9 cellular contexts compared by ENCODE assay signal in the genomic region with DNA sequence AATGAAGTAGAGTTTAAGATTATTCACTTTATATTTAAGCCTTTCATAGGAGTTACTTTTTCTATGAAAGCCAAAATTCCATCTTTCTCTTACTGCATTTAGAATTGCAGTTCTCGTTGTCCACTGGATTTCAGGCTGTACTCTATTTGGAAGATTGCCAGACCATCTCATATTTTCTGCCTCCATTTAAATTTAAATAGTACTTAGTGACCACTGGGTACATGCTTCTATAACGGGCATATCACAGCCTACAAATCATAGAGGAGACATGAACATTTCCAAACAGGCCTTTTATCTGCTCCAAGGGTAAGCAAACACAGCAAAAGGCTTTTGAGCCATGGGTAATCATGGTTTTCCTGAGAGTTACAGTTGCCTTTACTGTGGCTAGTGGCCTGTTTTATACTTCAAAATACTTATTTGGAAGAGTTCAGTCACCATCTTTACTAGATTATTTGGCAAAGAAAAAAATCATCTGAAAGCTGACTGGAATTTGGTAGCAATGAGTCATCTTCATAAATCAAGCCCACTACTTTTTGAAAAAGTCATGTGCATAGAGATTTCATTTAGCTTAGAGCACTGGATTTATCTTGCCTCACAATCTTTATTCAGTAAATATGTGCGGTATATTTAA. TPM values are rescaled to one million over a fixed set of nuclear protein-coding genes. Genes with fewer than 3 reads are reported as not detected.
DNase-seq lines count a peak whose midpoint lies in the region; ATAC-seq and TF ChIP-seq lines count a peak whose summit lies in the region.
"Had no signal": no experiment of that assay in that cellular context is flagged by ENCODE, and none has a peak within 500 bp of the region (broad histone marks: within the 10 kb centered on the region; RNA-seq: fewer than 3 reads in every experiment).

No MANE protein-coding gene starts in this region.

- H3K4me2 ChIP-seq in IMR-90 (ENCODE audit: low read depth, low read length) (peak overlapping the region; percentile 53; the same call in 1 of the 2 replicates), mesenchymal stem cell (ENCODE audit: low read length, poor library complexity, severe bottlenecking) (no peak overlapping the region)

- no peaks in the 10 kb centered on the region for H3K9me3 ChIP-seq in IMR-90 (ENCODE audit: control insufficient read depth, insufficient read depth, low read length)
- no peaks in the 10 kb centered on the region for H3K9me3 ChIP-seq in body of pancreas
- H3K9me3 ChIP-seq in mesenchymal stem cell (ENCODE audit: control insufficient read depth, low read length) = no peaks in the 10 kb centered on the region
- H3K9me3 ChIP-seq in testis = no peaks in the 10 kb centered on the region
- H3K9me3 ChIP-seq: mucosa of descending colon had no signal

- H3K23ac ChIP-seq in IMR-90 (ENCODE audit: low read depth, low read length) (peak overlapping the region; percentile 52; the same call in 1 of the 2 replicates), mesenchymal stem cell (ENCODE audit: low read length in 2 of 2) (no peak overlapping the region)

- H2AFZ ChIP-seq in IMR-90 (replicated peaks; ENCODE audit: low read length, poor library complexity) (no peak overlapping the region), mesenchymal stem cell (ENCODE audit: low read depth, low read length) (no peak overlapping the region)

- dilution Hi-C loops in IMR-90 (cut with HindIII; ENCODE audit: low sequenced_read_pairs, unreplicated experiment) = no loop called here

- intact Hi-C loops in IMR-90 (cut with micrococcal nuclease) (loop anchor here (5.0 kb wide), 1 partner anchor 496 kb away; a partner anchor contains a TSS), body of pancreas (cut with DNase I) (no loop called here), testis (cut with DNase I; ENCODE audit: low total_unique reads) (no loop called here)

- H3K56ac ChIP-seq in IMR-90 (ENCODE audit: extremely low read depth, insufficient read depth, low read length) = peak overlapping the region; percentile 18; the same call in 1 of the 2 replicates

- H2BK120ac ChIP-seq in IMR-90 (ENCODE audit: low read depth, low read length) (peak overlapping the region; percentile 25; the same call in 1 of the 2 replicates), mesenchymal stem cell (ENCODE audit: low read depth, low read length) (no peak overlapping the region)

- H3K79me1 ChIP-seq in IMR-90 (ENCODE audit: low read depth in 1 of 2, low read length in 2 of 2) (peaks cover 33 to 68% of the 10 kb centered on the region in 2 experiments), mesenchymal stem cell (replicated peaks; ENCODE audit: low read length, poor library complexity, severe bottlenecking) (peaks cover 15% of the 10 kb centered on the region)

- H4K8ac ChIP-seq in IMR-90 (ENCODE audit: low read depth in 2 of 2, low read length in 2 of 2) = 0 out of 4 replicates have a peak overlapping the region, but pooled peaks have one; percentile 17 to 23
- H4K8ac ChIP-seq in mesenchymal stem cell (ENCODE audit: low read length) = no peak overlapping the region

- H3K27ac ChIP-seq in IMR-90 (ENCODE audit: insufficient read depth, low read length) (no peak overlapping the region), body of pancreas (peak overlapping the region in 3 of 4 donors; percentile 86 to 88 (median 87)), mesenchymal stem cell (ENCODE audit: low read length, poor library complexity, severe bottlenecking) (peak overlapping the region; percentile 85), testis (no peak overlapping the region)

- TF ChIP-seq RAD21 in IMR-90 (IDR thresholded peaks at IDR 0.05; ENCODE audit: low read length) = no peak

- H2AK5ac ChIP-seq in IMR-90 (ENCODE audit: low read depth, low read length) (0 out of 2 replicates have a peak overlapping the region, but pooled peaks have one; percentile 13), mesenchymal stem cell (ENCODE audit: low read length, severe bottlenecking) (no peak overlapping the region)

- H4K5ac ChIP-seq in IMR-90 (ENCODE audit: low read depth, low read length) = no peak overlapping the region

- no peak overlapping the region for H2BK12ac ChIP-seq in mesenchymal stem cell (ENCODE audit: low read length in 2 of 2)

- no peak for TF ChIP-seq CTCF in IMR-90 (conservative IDR thresholded peaks at IDR 0.05; ENCODE audit: low read depth, low read length)
- TF ChIP-seq CTCF in body of pancreas (IDR thresholded peaks at IDR 0.05) = no peak
- TF ChIP-seq CTCF in testis (IDR thresholded peaks at IDR 0.05) = no peak

- BruUV-seq in IMR-90 (replicated peaks; lab: Mats Ljungman, UMichigan) = no TSS peak

- H3K9ac ChIP-seq in IMR-90 (ENCODE audit: low read depth, low read length) = no peak overlapping the region
- peak overlapping the region; percentile 65 for H3K9ac ChIP-seq in mesenchymal stem cell (ENCODE audit: low read length)

- H3K27me3 ChIP-seq in IMR-90 (ENCODE audit: control insufficient read depth, insufficient read depth, low read length) = no peaks in the 10 kb centered on the region
- H3K27me3 ChIP-seq in body of pancreas = no peaks in the 10 kb centered on the region
- no peaks in the 10 kb centered on the region for H3K27me3 ChIP-seq in mesenchymal stem cell (ENCODE audit: control insufficient read depth in 1 of 2, insufficient read depth in 1 of 2, low read length in 2 of 2)
- H3K27me3 ChIP-seq in testis = no peaks in the 10 kb centered on the region

- H3K18ac ChIP-seq in IMR-90 (ENCODE audit: low read depth, low read length) = peak overlapping the region; percentile 83
- H3K18ac ChIP-seq in mesenchymal stem cell (ENCODE audit: low read depth in 1 of 2, low read length in 2 of 2) = no peak overlapping the region

- H3K4ac ChIP-seq in IMR-90 (ENCODE audit: low read depth, low read length) (peak overlapping the region; percentile 33; the same call in 1 of the 2 replicates), mesenchymal stem cell (ENCODE audit: low read depth in 1 of 2, low read length in 2 of 2) (no peak overlapping the region)

- no peak for ATAC-seq in IMR-90 (ENCODE audit: low read depth)
- ATAC-seq in body of pancreas = no peak
- ATAC-seq in HG02623 (IDR thresholded peaks at IDR 0.05; ENCODE audit: unreplicated experiment) = no peak
- no peak for ATAC-seq in GM21526 (IDR thresholded peaks at IDR 0.05; ENCODE audit: low FRiP score, unreplicated experiment)
- ATAC-seq: mucosa of descending colon had no signal

- H3K9me1 ChIP-seq in IMR-90 (ENCODE audit: insufficient read depth, low read length) = peaks cover 13% of the 10 kb centered on the region

- H2BK15ac ChIP-seq in IMR-90 (ENCODE audit: low read depth, low read length) (peak overlapping the region; percentile 5; the same call in 1 of the 3 replicates), mesenchymal stem cell (ENCODE audit: low read depth, poor library complexity, severe bottlenecking) (no peak overlapping the region)

- DNase-seq in ACHN (peak; percentile 69), IMR-90 (peak; percentile 85), body of pancreas (no peak), mesenchymal stem cell (peak; percentile 73), NAMALWA (ENCODE audit: low spot score) (no peak), testis (no peak)
- DNase-seq: mucosa of descending colon had no signal

- peak overlapping the region; percentile 45; the same call in 1 of the 2 replicates for H2BK20ac ChIP-seq in IMR-90 (ENCODE audit: low read depth, low read length)

- H3K36me3 ChIP-seq in IMR-90 (ENCODE audit: control insufficient read depth, insufficient read depth, low read length) (no peaks in the 10 kb centered on the region), body of pancreas (replicated peaks in 1 of 2; ENCODE audit: insufficient read depth in 1 of 2, low read depth in 2 of 2) (no peaks in the 10 kb centered on the region), mesenchymal stem cell (ENCODE audit: control insufficient read depth in 1 of 2, insufficient read depth in 2 of 2, low read depth in 1 of 2, low read length in 2 of 2) (peaks cover 0 to 11% of the 10 kb centered on the region in 2 experiments), testis (ENCODE audit: low read depth, missing control alignments) (no peaks in the 10 kb centered on the region)

- in situ Hi-C loops in ACHN (cut with HindIII; ENCODE audit: low pct_ligation_motif_present, low pct_unique_long_range_greater_than_20kb, low sequenced_read_pairs) = no loop called here
- in situ Hi-C loops in IMR-90 (cut with MboI; ENCODE audit: low sequenced_read_pairs) = no loop called here

- peak overlapping the region; percentile 27 for H3K14ac ChIP-seq in IMR-90 (replicated peaks; ENCODE audit: low read depth, low read length)
- H3K14ac ChIP-seq in mesenchymal stem cell (ENCODE audit: low read length in 2 of 2) = no peak overlapping the region

- POLR2A ChIA-PET in IMR-90 (lab: Charles Lee; ENCODE audit: unreplicated experiment) = interaction anchor here (1.1 kb wide), 1 partner anchor 14 kb away, joined by 4 read pairs; no protein-coding TSS in a partner anchor

- H4K20me1 ChIP-seq in IMR-90 (ENCODE audit: insufficient read depth, low read length) = peaks cover 11% of the 10 kb centered on the region; the same call in 1 of the 2 replicates

- H2AK9ac ChIP-seq in IMR-90 (replicated peaks; ENCODE audit: low read depth, low read length, poor library complexity) = no peak overlapping the region

- H3K4me1 ChIP-seq in IMR-90 (ENCODE audit: control insufficient read depth, insufficient read depth, low read length) = peaks cover 19% of the 10 kb centered on the region
- peaks cover 53% of the 10 kb centered on the region for H3K4me1 ChIP-seq in body of pancreas
- peaks cover 4% of the 10 kb centered on the region for H3K4me1 ChIP-seq in mesenchymal stem cell (ENCODE audit: control insufficient read depth, insufficient read depth, low read depth, low read length)
- H3K4me1 ChIP-seq in testis = peaks cover 27% of the 10 kb centered on the region

- no peak overlapping the region for H3K4me3 ChIP-seq in IMR-90 (ENCODE audit: insufficient read depth, low read depth, low read length)
- H3K4me3 ChIP-seq in body of pancreas = no peak overlapping the region
- H3K4me3 ChIP-seq in mesenchymal stem cell (ENCODE audit: insufficient read depth in 1 of 2, low read depth in 1 of 2, low read length in 2 of 2) = peak overlapping the region in 1 of 2 experiments; percentile 40
- H3K4me3 ChIP-seq in testis = no peak overlapping the region
- H3K4me3 ChIP-seq: mucosa of descending colon had no signal

- CTCF ChIA-PET in IMR-90 (lab: Yijun Ruan, JAX) = interaction anchor here (1.1 kb wide), 1 partner anchor 157 kb away, joined by 5 read pairs; no protein-coding TSS in a partner anchor

- TF ChIP-seq POLR2A in IMR-90 (IDR thresholded peaks at IDR 0.05; ENCODE audit: low read depth, low read length) (no peak), body of pancreas (IDR thresholded peaks at IDR 0.05) (no peak), testis (IDR thresholded peaks at IDR 0.05) (no peak)

- WGBS in IMR-90 (ENCODE audit: extremely low coverage in 2 of 2, insufficient read length in 1 of 2), 2 experiments = no CpG with 5 or more reads among the region's 3 CpGs
- WGBS in body of pancreas, 2 donors = 16 to 27% methylated on average over 3 of the region's 3 CpGs
- WGBS in mesenchymal stem cell = 6% methylated on average over 2 of the region's 3 CpGs
- 48 to 58% methylated on average over 3 of the region's 3 CpGs for WGBS in testis, 2 donors

- H4K91ac ChIP-seq in IMR-90 (ENCODE audit: insufficient read depth, low read depth, low read length) (0 out of 2 replicates have a peak overlapping the region, but pooled peaks have one; percentile 4), mesenchymal stem cell (ENCODE audit: low read length) (no peak overlapping the region)

- peak overlapping the region; percentile 93 for H2BK5ac ChIP-seq in IMR-90 (ENCODE audit: low read depth, low read length, poor library complexity, severe bottlenecking)
- H2BK5ac ChIP-seq in mesenchymal stem cell (ENCODE audit: low read depth, low read length, poor library complexity, severe bottlenecking) = peak overlapping the region; percentile 60

RNA-seq across cellular contexts. Expression of a gene that starts 15.7 kb away (rescaled TPM):
- total RNA-seq in IMR-90 (2012; rRNA removed) (41.0 and 46.7 TPM in 2 replicates), body of pancreas (10 to 100 TPM; 24.4 to 28.0 TPM), testis (10 to 100 TPM; 58.0 to 75.7 TPM)
- polyA plus RNA-seq in IMR-90 (2012; rRNA removed) (18.1 and 21.6 TPM in 2 replicates), testis (ENCODE audit: insufficient read depth, low read depth, low replicate concordance) (33.1 TPM)
- 6.1 and 6.7 TPM in 2 replicates for polyA plus RNA-seq in IMR-90 (2012; cell fraction: cytosol; rRNA removed)
- 2.8 and 17.3 TPM in 2 replicates for polyA plus RNA-seq in IMR-90 (2012; cell fraction: nucleus; rRNA removed; ENCODE audit: low replicate concordance)
- polyA plus RNA-seq in mesenchymal stem cell (2013, experiment 1 of 2) = 51.1 TPM
- 50.0 TPM for polyA plus RNA-seq in mesenchymal stem cell (2013, experiment 2 of 2)

Comparison
In these comparisons a context has a peak if more than half of its experiments do, and no peak if none do; other contexts are left out.
1. DNase-seq: peak in ACHN (single experiment), IMR-90 (single experiment) and mesenchymal stem cell (single experiment); none in body of pancreas (0 of 4), NAMALWA (single experiment) and testis (single experiment).
2. H3K27ac ChIP-seq: peak in body of pancreas (3 of 4) and mesenchymal stem cell (single experiment); none in IMR-90 (single experiment) and testis (0 of 2).